ENCODE assay signal across 1 cellular context in the genomic region with DNA sequence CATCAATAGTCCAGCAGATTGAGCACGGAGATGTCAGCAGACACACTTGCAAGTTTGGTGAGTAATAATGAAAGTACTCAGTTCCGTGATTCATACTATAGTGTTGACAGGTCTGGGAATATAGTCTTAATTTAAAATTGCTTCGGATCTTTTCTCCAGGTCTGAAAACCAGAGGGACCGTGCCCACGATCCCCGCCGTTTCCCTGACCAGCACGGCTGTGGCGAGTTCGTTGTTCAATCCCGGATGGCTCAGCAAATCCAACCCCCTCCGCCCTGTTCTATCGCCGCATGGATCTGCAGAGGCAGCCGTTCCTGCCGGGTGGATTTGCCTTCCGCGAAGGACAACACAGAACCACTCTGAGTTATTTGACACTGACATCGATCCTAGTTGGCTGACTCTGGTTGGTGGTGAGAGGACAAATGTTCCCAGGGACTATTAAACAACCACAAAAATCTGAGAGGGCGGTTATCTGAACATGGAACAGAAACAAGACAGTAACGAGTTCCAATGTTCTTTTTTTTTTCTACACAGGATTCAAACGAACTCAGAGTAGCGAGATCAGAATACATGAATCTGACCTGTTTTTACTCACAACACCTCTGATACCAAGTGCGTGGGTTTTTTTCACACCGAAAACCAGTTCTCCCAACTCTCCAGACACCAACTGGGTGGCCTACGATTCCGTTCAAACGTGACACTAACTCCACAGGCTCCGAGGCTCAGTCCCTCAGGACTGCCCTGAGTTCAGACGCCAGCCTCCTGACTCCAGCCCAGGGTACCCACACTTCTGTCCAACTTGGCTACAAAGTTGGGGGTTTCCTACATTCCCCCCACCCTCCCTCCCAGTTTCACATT.
TF ChIP-seq lines count a peak whose summit lies in the region.

No MANE protein-coding gene starts in this region.

TF ChIP-seq in K562, 482 proteins besides CTCF, POLR2A, EP300 and RAD21 (continued from another document and continues in another):
- TF ChIP-seq MGA (IDR thresholded peaks at IDR 0.05) (peak; percentile 95), IFI16 (CRISPR knock-in tag; IDR thresholded peaks at IDR 0.05) (no peak), ESRRA (IDR thresholded peaks at IDR 0.05; ENCODE audit: borderline replicate concordance, low read depth) (no peak), NELFE (IDR thresholded peaks at IDR 0.05; ENCODE audit: insufficient read depth, insufficient read length) (no peak), CREB5 (CRISPR knock-in tag; IDR thresholded peaks at IDR 0.05) (no peak), ZNF707 (CRISPR knock-in tag; conservative IDR thresholded peaks at IDR 0.05) (no peak), MYBL2 (IDR thresholded peaks at IDR 0.05; ENCODE audit: low read depth) (no peak), MYBL2 (CRISPR knock-in tag; IDR thresholded peaks at IDR 0.05; ENCODE audit: borderline replicate concordance) (no peak), FOXK1 (CRISPR knock-in tag; IDR thresholded peaks at IDR 0.05; ENCODE audit: borderline replicate concordance) (no peak), ELF1 (tag; IDR thresholded peaks at IDR 0.05) (no peak), CEBPG (CRISPR knock-in tag; IDR thresholded peaks at IDR 0.05) (no peak), CEBPG (tag; conservative IDR thresholded peaks at IDR 0.05 in 1 of 2, IDR thresholded peaks at IDR 0.05 in 1 of 2) (no peak), CHD1 (IDR thresholded peaks at IDR 0.05; ENCODE audit: low read length) (no peak), YY1 (IDR thresholded peaks at IDR 0.05; ENCODE audit: borderline replicate concordance in 1 of 3, control insufficient read depth in 1 of 3, extremely low read depth in 1 of 3, insufficient read depth in 3 of 3, insufficient read length in 1 of 3, insufficient replicate concordance in 2 of 3, low read depth in 1 of 3, low read length in 2 of 3) (no peak), HDAC1 (IDR thresholded peaks at IDR 0.05) (peak in 1 of 2 experiments; percentile 39; a peak in 1 of 4 replicates), CREB3 (tag; conservative IDR thresholded peaks at IDR 0.05; ENCODE audit: low read depth) (no peak), HLTF (IDR thresholded peaks at IDR 0.05) (no peak), PML (IDR thresholded peaks at IDR 0.05; ENCODE audit: low read length) (no peak), GATA2 (CRISPR knock-in tag; IDR thresholded peaks at IDR 0.05) (peak; percentile 71), MECOM (CRISPR knock-in tag; IDR thresholded peaks at IDR 0.05) (no peak), ZNF778 (CRISPR knock-in tag; IDR thresholded peaks at IDR 0.05) (no peak), TCFL5 (CRISPR knock-in tag; conservative IDR thresholded peaks at IDR 0.05) (no peak), MIER1 (IDR thresholded peaks at IDR 0.05; ENCODE audit: low read depth) (no peak), PYGO2 (tag; IDR thresholded peaks at IDR 0.05) (no peak), RREB1 (CRISPR knock-in tag; IDR thresholded peaks at IDR 0.05) (no peak), ELK3 (CRISPR knock-in tag; IDR thresholded peaks at IDR 0.05) (no peak)
- TF ChIP-seq, protein P1, sequence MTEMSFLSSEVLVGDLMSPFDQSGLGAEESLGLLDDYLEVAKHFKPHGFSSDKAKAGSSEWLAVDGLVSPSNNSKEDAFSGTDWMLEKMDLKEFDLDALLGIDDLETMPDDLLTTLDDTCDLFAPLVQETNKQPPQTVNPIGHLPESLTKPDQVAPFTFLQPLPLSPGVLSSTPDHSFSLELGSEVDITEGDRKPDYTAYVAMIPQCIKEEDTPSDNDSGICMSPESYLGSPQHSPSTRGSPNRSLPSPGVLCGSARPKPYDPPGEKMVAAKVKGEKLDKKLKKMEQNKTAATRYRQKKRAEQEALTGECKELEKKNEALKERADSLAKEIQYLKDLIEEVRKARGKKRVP (CRISPR knock-in tag; IDR thresholded peaks at IDR 0.05): no peak
